30 cellular contexts compared by ENCODE assay signal in the genomic region with DNA sequence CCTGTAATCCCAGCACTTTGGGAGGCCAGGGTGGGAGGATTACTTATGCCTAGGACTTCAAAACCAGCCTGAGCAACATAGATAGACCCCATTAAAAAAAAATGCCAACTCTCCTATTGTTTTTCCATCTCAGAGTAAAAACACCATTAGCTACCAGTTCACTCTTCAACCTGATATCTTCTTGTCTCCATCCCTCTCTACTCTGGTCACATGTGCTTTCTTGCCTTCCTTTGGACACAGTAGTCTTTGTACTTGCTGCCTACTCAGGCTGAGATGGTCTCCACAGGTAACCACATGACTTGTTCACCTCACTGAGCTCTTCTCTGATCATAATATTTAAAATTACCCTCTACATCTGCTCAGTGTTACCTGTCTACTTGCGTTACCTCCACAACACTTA. TPM values are rescaled to one million over a fixed set of nuclear protein-coding genes. Genes with fewer than 3 reads are reported as not detected.
DNase-seq lines count a peak whose midpoint lies in the region; ATAC-seq lines count a peak whose summit lies in the region.
"Had no signal": no experiment of that assay in that cellular context is flagged by ENCODE, and none has a peak within 500 bp of the region (broad histone marks: within the 10 kb centered on the region; RNA-seq: fewer than 3 reads in every experiment).

No MANE protein-coding gene starts in this region.

- H3K4me1 ChIP-seq in CD4-positive, alpha-beta memory T cell (ENCODE audit: insufficient read depth, low read length), result peaks cover 83% of the 10 kb centered on the region
- H3K4me1 ChIP-seq in naive thymus-derived CD4-positive, alpha-beta T cell (ENCODE audit: control insufficient read depth in 2 of 2, insufficient read depth in 2 of 2, low read length in 2 of 2), result peaks cover 38 to 53% of the 10 kb centered on the region in 2 donors
- H3K4me1 ChIP-seq: BE2C, Caco-2 had no signal

- no peak overlapping the region for H3K4me3 Mint-ChIP-seq in activated T-cell treated with anti-CD3 and anti-CD28 coated beads, Interleukin-2, amount 50 U/mL, for 24 hours
- H3K4me3 Mint-ChIP-seq in CD4-positive, alpha-beta memory T cell, result peak overlapping the region; percentile 56 to 75 (median 66)
- peak overlapping the region in 2 of 3 donors; percentile 45 to 53 for H3K4me3 Mint-ChIP-seq in T-cell
- H3K4me3 Mint-ChIP-seq in naive thymus-derived CD4-positive, alpha-beta T cell, result peak overlapping the region; percentile 2 to 98 (median 66)
- H3K4me3 Mint-ChIP-seq: nephron progenitor cell had no signal

- H3K36me3 ChIP-seq in CD4-positive, alpha-beta memory T cell (ENCODE audit: insufficient read depth, low read length), result no peaks in the 10 kb centered on the region
- H3K36me3 ChIP-seq in naive thymus-derived CD4-positive, alpha-beta T cell (ENCODE audit: control insufficient read depth in 2 of 3, insufficient read depth in 3 of 3, low read length in 3 of 3), result peaks cover 0 to 4% (median 0%) of the 10 kb centered on the region in 3 experiments
- H3K36me3 ChIP-seq: BE2C, upper lobe of right lung had no signal

- H3K4me3 ChIP-seq in CD4-positive, alpha-beta memory T cell (ENCODE audit: low read length in 2 of 2), result no peak overlapping the region
- no peak overlapping the region for H3K4me3 ChIP-seq in naive thymus-derived CD4-positive, alpha-beta T cell (ENCODE audit: low read length)
- H3K4me3 ChIP-seq: left ventricle myocardium inferior, SJSA1, upper lobe of right lung had no signal

- peak overlapping the region; percentile 5 for H3K27ac Mint-ChIP-seq in activated T-cell treated with anti-CD3 and anti-CD28 coated beads, Interleukin-2, amount 50 U/mL, for 24 hours
- H3K27ac Mint-ChIP-seq in CD4-positive, alpha-beta memory T cell, result peak overlapping the region in 6 of 7 donors; percentile 17 to 68 (median 58)
- H3K27ac Mint-ChIP-seq in T-cell, result peak overlapping the region; percentile 62
- peak overlapping the region in 7 of 9 donors; percentile 11 to 86 (median 53) for H3K27ac Mint-ChIP-seq in naive thymus-derived CD4-positive, alpha-beta T cell
- H3K27ac Mint-ChIP-seq: nephron progenitor cell had no signal

- H3K4me1 Mint-ChIP-seq in activated T-cell treated with anti-CD3 and anti-CD28 coated beads, Interleukin-2, amount 50 U/mL, for 24 hours (ENCODE audit: low read depth), result peaks cover 78% of the 10 kb centered on the region
- H3K4me1 Mint-ChIP-seq in CD4-positive, alpha-beta memory T cell, result peaks cover 55 to 81% (median 66%) of the 10 kb centered on the region in 4 donors
- H3K4me1 Mint-ChIP-seq in T-cell, result peaks cover 74 to 80% (median 76%) of the 10 kb centered on the region in 3 donors
- H3K4me1 Mint-ChIP-seq in naive thymus-derived CD4-positive, alpha-beta T cell, result peaks cover 40 to 92% (median 78%) of the 10 kb centered on the region in 7 donors

- H3K27me3 Mint-ChIP-seq in activated T-cell treated with anti-CD3 and anti-CD28 coated beads, Interleukin-2, amount 50 U/mL, for 24 hours, result no peaks in the 10 kb centered on the region
- no peaks in the 10 kb centered on the region for H3K27me3 Mint-ChIP-seq in CD4-positive, alpha-beta memory T cell
- H3K27me3 Mint-ChIP-seq in T-cell, result no peaks in the 10 kb centered on the region
- no peaks in the 10 kb centered on the region for H3K27me3 Mint-ChIP-seq in naive thymus-derived CD4-positive, alpha-beta T cell

- no peaks in the 10 kb centered on the region for H3K9me3 Mint-ChIP-seq in activated T-cell treated with anti-CD3 and anti-CD28 coated beads, Interleukin-2, amount 50 U/mL, for 24 hours
- no peaks in the 10 kb centered on the region for H3K9me3 Mint-ChIP-seq in CD4-positive, alpha-beta memory T cell
- no peaks in the 10 kb centered on the region for H3K9me3 Mint-ChIP-seq in T-cell
- no peaks in the 10 kb centered on the region for H3K9me3 Mint-ChIP-seq in naive thymus-derived CD4-positive, alpha-beta T cell

- no peak for ATAC-seq in T-cell (replicated peaks in 1 of 4)
- no peak for ATAC-seq in naive thymus-derived CD4-positive, alpha-beta T cell
- ATAC-seq in GM18498 (IDR thresholded peaks at IDR 0.05; ENCODE audit: unreplicated experiment), result no peak
- no peak for ATAC-seq in HG02571 (IDR thresholded peaks at IDR 0.05; ENCODE audit: unreplicated experiment)
- ATAC-seq: HCT116, upper lobe of right lung had no signal

- POLR2A ChIA-PET in CD4-positive, alpha-beta memory T cell (lab: Charles Lee; ENCODE audit: partially characterized antibody), result interaction anchor here (1.0 to 4.0 kb wide), 4 partner anchors 11 to 135 kb away, joined by 3 to 27 read pairs (median 6); no protein-coding TSS in a partner anchor
- POLR2A ChIA-PET in T-cell (lab: Charles Lee), result interaction anchor here in 1 of 2 donors (0.7 kb wide), 1 partner anchor 26 kb away, joined by 4 read pairs; no protein-coding TSS in a partner anchor
- POLR2A ChIA-PET in naive thymus-derived CD4-positive, alpha-beta T cell (lab: Charles Lee), result interaction anchor here (0.7 to 10.5 kb wide), 4 partner anchors 11 to 137 kb away, joined by 3 to 236 read pairs (median 5); no protein-coding TSS in a partner anchor

- CTCF ChIA-PET in CD4-positive, alpha-beta memory T cell (lab: Charles Lee; ENCODE audit: partially characterized antibody), result no interaction called here
- CTCF ChIA-PET in T-cell (lab: Charles Lee), result interaction anchor here in 1 of 2 donors (0.9 kb wide), 1 partner anchor 18 kb away, joined by 3 read pairs; no protein-coding TSS in a partner anchor
- CTCF ChIA-PET in naive thymus-derived CD4-positive, alpha-beta T cell (lab: Charles Lee), result interaction anchor here (1.1 to 2.1 kb wide), 3 partner anchors 10 to 88 kb away, joined by 3 to 5 read pairs (median 4); no protein-coding TSS in a partner anchor

- H3K27ac ChIP-seq in CD4-positive, alpha-beta memory T cell (ENCODE audit: low read depth, low read length), result no peak overlapping the region
- H3K27ac ChIP-seq in naive thymus-derived CD4-positive, alpha-beta T cell (ENCODE audit: low read depth, low read length), result no peak overlapping the region
- H3K27ac ChIP-seq: epithelial cell of prostate, KMS-11, left ventricle myocardium inferior, SJSA1, upper lobe of right lung had no signal

- H3K9me3 ChIP-seq in CD4-positive, alpha-beta memory T cell (ENCODE audit: control insufficient read depth in 1 of 2, low read length in 2 of 2), result no peaks in the 10 kb centered on the region
- no peaks in the 10 kb centered on the region for H3K9me3 ChIP-seq in naive thymus-derived CD4-positive, alpha-beta T cell (ENCODE audit: control insufficient read depth in 2 of 3, low read length in 3 of 3)
- H3K9me3 ChIP-seq: BE2C, Caco-2, left ventricle myocardium inferior, SJSA1, upper lobe of right lung had no signal

- H3K27me3 ChIP-seq in CD4-positive, alpha-beta memory T cell (ENCODE audit: insufficient read depth, low read length), result no peaks in the 10 kb centered on the region
- no peaks in the 10 kb centered on the region for H3K27me3 ChIP-seq in naive thymus-derived CD4-positive, alpha-beta T cell (ENCODE audit: control insufficient read depth in 2 of 2, insufficient read depth in 2 of 2, low read length in 2 of 2)
- H3K27me3 ChIP-seq: BE2C, SJSA1, upper lobe of right lung had no signal

- intact Hi-C loops in CD4-positive, alpha-beta memory T cell (cut with micrococcal nuclease), result loop anchor here (1.0 kb wide), 1 partner anchor 8 kb away; no protein-coding TSS in a partner anchor
- intact Hi-C loops in naive thymus-derived CD4-positive, alpha-beta T cell (cut with micrococcal nuclease), result no loop called here

- H3K36me3 Mint-ChIP-seq in activated T-cell treated with anti-CD3 and anti-CD28 coated beads, Interleukin-2, amount 50 U/mL, for 24 hours (ENCODE audit: low read depth), result peaks cover 41% of the 10 kb centered on the region
- peaks cover 16 to 40% of the 10 kb centered on the region in 2 donors for H3K36me3 Mint-ChIP-seq in CD4-positive, alpha-beta memory T cell
- peaks cover 20% of the 10 kb centered on the region for H3K36me3 Mint-ChIP-seq in T-cell
- peaks cover 9 to 34% (median 14%) of the 10 kb centered on the region in 5 donors for H3K36me3 Mint-ChIP-seq in naive thymus-derived CD4-positive, alpha-beta T cell

- DNase-seq in activated T-cell treated with anti-CD3 and anti-CD28 coated beads, Interleukin-2, amount 50 U/mL, for 24 hours, result no peak
- DNase-seq in activated T-cell treated with anti-CD3 and anti-CD28 coated beads for 4 hours, result no peak
- no peak for DNase-seq in CD4-positive, alpha-beta memory T cell
- no peak for DNase-seq in T-cell
- DNase-seq in naive thymus-derived CD4-positive, alpha-beta T cell, result no peak
- DNase-seq in activated CD8-positive, alpha-beta memory T cell treated with anti-CD3 and anti-CD28 coated beads, Interleukin-2, amount 50 U/mL, for 48 hours, result no peak
- DNase-seq: activated CD4-positive, alpha-beta T cell treated with anti-CD3 and anti-CD28 coated beads for 48 hours; activated gamma-delta T cell; anterior cingulate cortex; BE2C; Caco-2; DMS79 treated with DMSO at 0.1 percent for 48 hours; effector CD8-positive, alpha-beta T cell; GF-D8; left ventricle myocardium inferior; NCI-H1417 treated with DMSO at 0.1 percent for 48 hours; NCI-H2081; nephron progenitor cell; small intestine; stimulated activated CD4-positive, alpha-beta T cell treated with anti-CD3 and anti-CD28 coated beads, Interleukin-1b, Interleukin-23, amount 100 ng/mL, for 48 hours; stimulated activated CD8-positive, alpha-beta memory T cell treated with anti-CD3 and anti-CD28 coated beads, Interleukin-4, amount 100 ng/mL, for 48 hours; substantia nigra; upper lobe of right lung had no signal

RNA-seq across cellular contexts. Expression of gene MALT1, which starts 5.0 kb away (rescaled TPM):
- total RNA-seq in CD4-positive, alpha-beta memory T cell, result 10 to 100 TPM; 90.4 to 96.7 TPM
- polyA plus RNA-seq in CD4-positive, alpha-beta memory T cell, result 10 to 100 TPM; 60.3 to 64.4 TPM
- 10 to 100 TPM; 54.5 to 83.2 (median 69.5) TPM for total RNA-seq in T-cell
- 100 to 1,000 TPM in 1 of 5 experiments, 10 to 100 TPM in 4; 50.0 to 101 (median 80.0) TPM for total RNA-seq in naive thymus-derived CD4-positive, alpha-beta T cell
- 10 to 100 TPM; 43.8 to 52.1 TPM for polyA plus RNA-seq in naive thymus-derived CD4-positive, alpha-beta T cell

RNA-seq across cellular contexts. Expression of gene ALPK2, which starts 47.4 kb away (rescaled TPM):
- total RNA-seq in CD4-positive, alpha-beta memory T cell, result 1 to 10 TPM; 1.5 to 1.9 TPM
- under 1 TPM in 1 of 2 donors, not detected in 1; 0.30 TPM for polyA plus RNA-seq in CD4-positive, alpha-beta memory T cell
- 1 to 10 TPM in 3 of 5 donors, under 1 TPM in 2; 0.25 to 3.1 (median 1.1) TPM for total RNA-seq in T-cell
- total RNA-seq in naive thymus-derived CD4-positive, alpha-beta T cell, result 1 to 10 TPM in 1 of 5 experiments, under 1 TPM in 3, not detected in 1; 0.19 to 1.6 (median 0.28) TPM
- polyA plus RNA-seq in naive thymus-derived CD4-positive, alpha-beta T cell, result not detected
- total RNA-seq: mesenteric fat pad had no signal

Comparison
In these comparisons a context has a peak if more than half of its experiments do, and no peak if none do; other contexts are left out.
1. H3K27ac Mint-ChIP-seq: peak in every context shown above with its lines; median percentile 62 in T-cell; 58 in CD4-positive, alpha-beta memory T cell; 53 in naive thymus-derived CD4-positive, alpha-beta T cell; 5 in activated T-cell treated with anti-CD3 and anti-CD28 coated beads, Interleukin-2, amount 50 U/mL, for 24 hours.